ENCODE assay signal across 12 cellular contexts in genomic region chr3:49016414-49017228, GRCh38. TPM values are rescaled to one million over a fixed set of nuclear protein-coding genes. Genes with fewer than 3 reads are reported as not detected.
DNase-seq lines count a peak whose midpoint lies in the region; ATAC-seq and TF ChIP-seq lines count a peak whose summit lies in the region.
"Had no signal": no experiment of that assay in that cellular context is flagged by ENCODE, and none has a peak within 500 bp of the region (broad histone marks: within the 10 kb centered on the region; RNA-seq: fewer than 3 reads in every experiment).

No MANE protein-coding gene starts in this region.

- no peak for DNase-seq in activated CD8-positive, alpha-beta memory T cell treated with anti-CD3 and anti-CD28 coated beads, Interleukin-2, amount 10 ng/mL, durations not matched to agents 7 days and 5 days
- DNase-seq in activated CD8-positive, alpha-beta memory T cell treated with anti-CD3 and anti-CD28 coated beads, Interleukin-2, amount 50 U/mL, for 48 hours: no peak
- no peak for DNase-seq in effector memory CD4-positive, alpha-beta T cell
- DNase-seq in stimulated activated CD4-positive, alpha-beta T cell treated with anti-CD3 and anti-CD28 coated beads, Interleukin-12 subunit alpha, Interleukin-12 subunit beta, amount 100 ng/mL, for 4 hours: no peak
- no peak for DNase-seq in WERI-Rb-1
- DNase-seq: aorta; NCI-H187; stimulated activated CD4-positive, alpha-beta T cell treated with anti-CD3 and anti-CD28 coated beads, Interleukin-4, amount 100 ng/mL, for 1 hour had no signal

- no peak overlapping the region for H3K27ac Mint-ChIP-seq in activated CD8-positive, alpha-beta memory T cell treated with anti-CD3 and anti-CD28 coated beads, Interleukin-2, amount 10 ng/mL, durations not matched to agents 7 days and 5 days
- H3K27ac Mint-ChIP-seq in stimulated activated memory B cell treated with anti-CD40 and anti-IgM and Interleukin-4, amounts not matched to agents 10 μg/mL and 1 μg/mL and 100 μg/mL, for 72 hours: peak overlapping the region; percentile 96

- no peak for TF ChIP-seq CTCF in OCI-LY1 (IDR thresholded peaks at IDR 0.05; ENCODE audit: low read length)
- no peak for TF ChIP-seq CTCF in WERI-Rb-1 (IDR thresholded peaks at IDR 0.05; ENCODE audit: low read depth, low read length)

- H2AFZ ChIP-seq in OCI-LY1 (ENCODE audit: low read length): no peak overlapping the region

- H3K36me3 Mint-ChIP-seq in activated CD8-positive, alpha-beta memory T cell treated with anti-CD3 and anti-CD28 coated beads, Interleukin-2, amount 10 ng/mL, durations not matched to agents 7 days and 5 days: peaks cover 22% of the 10 kb centered on the region
- H3K36me3 Mint-ChIP-seq in stimulated activated memory B cell treated with anti-CD40 and anti-IgM and Interleukin-4, amounts not matched to agents 10 μg/mL and 1 μg/mL and 100 μg/mL, for 72 hours: peaks cover 32% of the 10 kb centered on the region

- H3K9ac ChIP-seq in OCI-LY1 (ENCODE audit: low read length): no peak overlapping the region

- H3K79me2 ChIP-seq in OCI-LY1 (ENCODE audit: insufficient read depth, low read length): peaks cover 13% of the 10 kb centered on the region; the same call in 1 of the 2 replicates

- H3F3A ChIP-seq in OCI-LY1 (ENCODE audit: insufficient read depth, low read length): 0 out of 2 replicates have a peak, but pooled peaks cover 8% of the 10 kb centered on the region

- no peaks in the 10 kb centered on the region for H3K9me3 ChIP-seq in OCI-LY1 (ENCODE audit: low read length)
- H3K9me3 ChIP-seq in effector memory CD4-positive, alpha-beta T cell (ENCODE audit: control insufficient read depth, low read length): no peaks in the 10 kb centered on the region
- H3K9me3 ChIP-seq in WERI-Rb-1 (ENCODE audit: severe bottlenecking): no peaks in the 10 kb centered on the region

- peak overlapping the region; percentile 90 for H3K4me3 Mint-ChIP-seq in activated CD8-positive, alpha-beta memory T cell treated with anti-CD3 and anti-CD28 coated beads, Interleukin-2, amount 10 ng/mL, durations not matched to agents 7 days and 5 days
- peak overlapping the region; percentile 93 for H3K4me3 Mint-ChIP-seq in stimulated activated memory B cell treated with anti-CD40 and anti-IgM and Interleukin-4, amounts not matched to agents 10 μg/mL and 1 μg/mL and 100 μg/mL, for 72 hours

- peaks cover 27% of the 10 kb centered on the region for H3K4me1 ChIP-seq in OCI-LY1 (ENCODE audit: insufficient read depth, low read length, severe bottlenecking)
- H3K4me1 ChIP-seq in effector memory CD4-positive, alpha-beta T cell (ENCODE audit: control insufficient read depth, insufficient read depth, low read length, poor library complexity, severe bottlenecking): peaks cover 24% of the 10 kb centered on the region

- peaks cover 44% of the 10 kb centered on the region for H3K36me3 ChIP-seq in OCI-LY1 (ENCODE audit: insufficient read depth, low read length)
- peaks cover 43% of the 10 kb centered on the region for H3K36me3 ChIP-seq in effector memory CD4-positive, alpha-beta T cell (ENCODE audit: control insufficient read depth, insufficient read depth, low read length)
- H3K36me3 ChIP-seq in WERI-Rb-1: peaks cover 49% of the 10 kb centered on the region

- peak overlapping the region; percentile 98; the same call in 1 of the 2 replicates for H3K4me2 ChIP-seq in OCI-LY1 (ENCODE audit: low read length)

- no peaks in the 10 kb centered on the region for H3K9me2 ChIP-seq in OCI-LY1 (ENCODE audit: low read depth, low read length)

- H3K4me3 ChIP-seq in OCI-LY1 (ENCODE audit: low read depth, low read length, poor library complexity, severe bottlenecking): no peak overlapping the region
- H3K4me3 ChIP-seq in effector memory CD4-positive, alpha-beta T cell (ENCODE audit: insufficient read depth, low read depth, low read length, poor library complexity, severe bottlenecking): no peak overlapping the region
- no peak overlapping the region for H3K4me3 ChIP-seq in WERI-Rb-1 (ENCODE audit: low read depth, low read length)

- H3K27me3 ChIP-seq in OCI-LY1 (ENCODE audit: insufficient read depth, low read length): no peaks in the 10 kb centered on the region
- no peaks in the 10 kb centered on the region for H3K27me3 ChIP-seq in effector memory CD4-positive, alpha-beta T cell (replicated peaks; ENCODE audit: control insufficient read depth, insufficient read depth, low read length, poor library complexity, severe bottlenecking)
- H3K27me3 ChIP-seq in WERI-Rb-1 (ENCODE audit: insufficient read depth, low read depth, severe bottlenecking): no peaks in the 10 kb centered on the region

- H4K20me1 ChIP-seq in OCI-LY1 (ENCODE audit: insufficient read depth, low read length): no peaks in the 10 kb centered on the region

- CTCF ChIA-PET in activated CD8-positive, alpha-beta memory T cell treated with anti-CD3 and anti-CD28 coated beads, Interleukin-2, amount 10 ng/mL, durations not matched to agents 7 days and 5 days (lab: Charles Lee): interaction anchor here (1.1 to 9.4 kb wide), 4 partner anchors 9 to 97 kb away, joined by 3 to 101 read pairs (median 46); partner anchors contain the start of genes P4HTM and WDR6

- ATAC-seq in activated CD8-positive, alpha-beta memory T cell treated with anti-CD3 and anti-CD28 coated beads, Interleukin-2, amount 10 ng/mL, durations not matched to agents 7 days and 5 days: no peak
- no peak for ATAC-seq in stimulated activated memory B cell treated with anti-CD40 and anti-IgM and Interleukin-4, amounts not matched to agents 10 μg/mL and 1 μg/mL and 100 μg/mL, for 72 hours
- ATAC-seq in GM19452 (IDR thresholded peaks at IDR 0.05; ENCODE audit: unreplicated experiment): no peak
- ATAC-seq: activated CD4-positive, CD25-positive, alpha-beta regulatory T cell treated with anti-CD3 and anti-CD28 coated beads, Interleukin-2, amount 50 U/mL, for 24 hours had no signal

- H3K4me1 Mint-ChIP-seq in activated CD8-positive, alpha-beta memory T cell treated with anti-CD3 and anti-CD28 coated beads, Interleukin-2, amount 10 ng/mL, durations not matched to agents 7 days and 5 days: peaks cover 32% of the 10 kb centered on the region
- H3K4me1 Mint-ChIP-seq in stimulated activated memory B cell treated with anti-CD40 and anti-IgM and Interleukin-4, amounts not matched to agents 10 μg/mL and 1 μg/mL and 100 μg/mL, for 72 hours: peaks cover 62% of the 10 kb centered on the region

- no peaks in the 10 kb centered on the region for H3K9me3 Mint-ChIP-seq in activated CD8-positive, alpha-beta memory T cell treated with anti-CD3 and anti-CD28 coated beads, Interleukin-2, amount 10 ng/mL, durations not matched to agents 7 days and 5 days (ENCODE audit: low read depth)
- H3K9me3 Mint-ChIP-seq in stimulated activated memory B cell treated with anti-CD40 and anti-IgM and Interleukin-4, amounts not matched to agents 10 μg/mL and 1 μg/mL and 100 μg/mL, for 72 hours: no peaks in the 10 kb centered on the region

- H3K27ac ChIP-seq in OCI-LY1 (ENCODE audit: low read depth, low read length, poor library complexity, severe bottlenecking) (peak overlapping the region; percentile 96), WERI-Rb-1 (no peak overlapping the region)
- peak overlapping the region; percentile 75 for H3K27ac ChIP-seq in effector memory CD4-positive, alpha-beta T cell (ENCODE audit: insufficient read depth, low read length, poor library complexity, severe bottlenecking)

- H3K27me3 Mint-ChIP-seq in activated CD8-positive, alpha-beta memory T cell treated with anti-CD3 and anti-CD28 coated beads, Interleukin-2, amount 10 ng/mL, durations not matched to agents 7 days and 5 days: no peaks in the 10 kb centered on the region
- no peaks in the 10 kb centered on the region for H3K27me3 Mint-ChIP-seq in stimulated activated memory B cell treated with anti-CD40 and anti-IgM and Interleukin-4, amounts not matched to agents 10 μg/mL and 1 μg/mL and 100 μg/mL, for 72 hours

RNA-seq across cellular contexts. Expression of gene DALRD3, which starts 1.8 kb away (rescaled TPM):
- total RNA-seq in activated CD8-positive, alpha-beta memory T cell treated with anti-CD3 and anti-CD28 coated beads, Interleukin-2, amount 10 ng/mL, durations not matched to agents 7 days and 5 days: 10 to 100 TPM; 25.8 to 29.9 TPM

RNA-seq across cellular contexts. Expression of gene NDUFAF3, which starts 5.3 kb away (rescaled TPM):
- total RNA-seq in activated CD8-positive, alpha-beta memory T cell treated with anti-CD3 and anti-CD28 coated beads, Interleukin-2, amount 10 ng/mL, durations not matched to agents 7 days and 5 days: 100 to 1,000 TPM in 1 of 2 experiments, 10 to 100 TPM in 1; 94.3 to 101 TPM

RNA-seq across cellular contexts. Expression of gene WDR6, which starts 9.4 kb away (rescaled TPM):
- total RNA-seq in activated CD8-positive, alpha-beta memory T cell treated with anti-CD3 and anti-CD28 coated beads, Interleukin-2, amount 10 ng/mL, durations not matched to agents 7 days and 5 days: 100 to 1,000 TPM; 130 to 154 TPM

RNA-seq across cellular contexts. Expression of gene IMPDH2, which starts 12.6 kb away (rescaled TPM):
- 100 to 1,000 TPM; 186 to 229 TPM for total RNA-seq in activated CD8-positive, alpha-beta memory T cell treated with anti-CD3 and anti-CD28 coated beads, Interleukin-2, amount 10 ng/mL, durations not matched to agents 7 days and 5 days

RNA-seq across cellular contexts. Expression of gene P4HTM, which starts 26.6 kb away (rescaled TPM):
- total RNA-seq in activated CD8-positive, alpha-beta memory T cell treated with anti-CD3 and anti-CD28 coated beads, Interleukin-2, amount 10 ng/mL, durations not matched to agents 7 days and 5 days: 10 to 100 TPM; 44.5 to 50.6 TPM
